ENCODE assay signal across 16 cellular contexts in the genomic region with DNA sequence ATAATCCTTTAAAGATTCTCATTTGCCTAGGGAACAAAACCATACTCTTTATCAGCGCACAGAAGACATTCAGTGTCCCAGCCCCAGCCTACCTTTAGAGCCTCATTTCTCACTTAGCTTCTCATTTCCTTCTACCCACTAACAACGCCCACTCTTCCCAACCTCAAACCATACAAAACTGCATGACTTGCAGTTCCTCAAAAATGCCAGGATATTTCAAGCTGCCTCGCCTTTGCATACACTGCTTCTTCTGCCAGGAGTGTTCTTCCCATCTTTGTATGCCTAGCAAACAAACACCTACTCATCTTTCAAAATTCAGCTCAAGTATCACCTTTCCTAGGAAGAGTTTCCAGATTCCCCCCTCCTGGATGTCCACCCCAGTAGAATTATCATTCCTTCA.
"Had no signal": no experiment of that assay in that cellular context is flagged by ENCODE, and none has a peak within 500 bp of the region (broad histone marks: within the 10 kb centered on the region; RNA-seq: fewer than 3 reads in every experiment).

No MANE protein-coding gene starts in this region.

- ATAC-seq: gastroesophageal sphincter, pancreas, psoas muscle had no signal

- DNase-seq: activated CD4-positive, alpha-beta memory T cell treated with anti-CD3 and anti-CD28 coated beads for 36 hours; activated CD4-positive, alpha-beta T cell treated with anti-CD3 and anti-CD28 coated beads for 48 hours; activated naive CD4-positive, alpha-beta T cell treated with Interleukin-2 at 50 U/mL for 16 hours; activated naive CD8-positive, alpha-beta T cell treated with anti-CD3 and anti-CD28 coated beads for 36 hours; activated T-cell treated with anti-CD3 and anti-CD28 coated beads, Interleukin-2, amount 50 U/mL, for 48 hours; amniotic stem cell; cortex of kidney; endodermal cell; esophagus squamous epithelium; pancreas; psoas muscle; stimulated activated CD4-positive, alpha-beta T cell treated with anti-CD3 and anti-CD28 coated beads, Interleukin-4, amount 100 ng/mL, for 24 hours; stimulated activated naive CD4-positive, alpha-beta T cell treated with Interleukin-2 at 50 U/mL for 16 hours; T1000; upper lobe of left lung had no signal
